Comparison of ENCODE assay signal across 8 cellular contexts in the genomic region with DNA sequence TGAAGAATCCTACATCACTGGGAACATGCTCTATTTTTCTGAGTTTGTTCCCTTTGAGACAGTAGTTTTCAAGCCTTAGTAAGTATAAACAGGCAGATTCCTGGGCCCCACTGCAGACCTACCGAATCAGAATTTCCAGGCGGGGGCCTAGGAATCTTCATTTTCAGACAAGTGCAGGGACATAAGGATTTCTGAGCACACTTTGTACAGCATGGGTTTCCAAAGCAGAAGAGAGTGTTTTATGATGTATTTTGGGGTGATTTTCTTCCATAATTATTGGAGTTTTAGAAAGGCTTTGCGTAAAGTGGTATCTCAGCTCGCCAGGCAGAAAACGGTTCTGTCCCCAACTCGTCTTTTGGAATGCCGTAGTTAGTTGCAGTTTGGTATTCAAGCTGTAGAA. TPM values are rescaled to one million over a fixed set of nuclear protein-coding genes. Genes with fewer than 3 reads are reported as not detected.
DNase-seq lines count a peak whose midpoint lies in the region; ATAC-seq, FAIRE-seq and TF ChIP-seq lines count a peak whose summit lies in the region.
"Not testable (repeated sequence)": the region's sequence is repeated elsewhere in the genome, so short reads cannot be mapped to it uniquely, and the experiment has no call there.

No MANE protein-coding gene starts in this region.

- not testable (repeated sequence) for H3F3A ChIP-seq in Loucy (ENCODE audit: low read depth); neural progenitor cell (ENCODE audit: low read depth)

- H2AFZ ChIP-seq in Loucy (ENCODE audit: low read length); neural progenitor cell (replicated peaks): not testable (repeated sequence)

- POLR2A ChIA-PET in A549 (lab: Yijun Ruan, JAX): not testable (repeated sequence)

- TF ChIP-seq EP300 in A549 (IDR thresholded peaks at IDR 0.05): not testable (repeated sequence)

- not testable (repeated sequence) for H3K9me3 Mint-ChIP-seq in activated naive CD8-positive, alpha-beta T cell treated with anti-CD3 and anti-CD28 coated beads, Interleukin-2, amount 50 U/mL, for 24 hours; endodermal cell; neural progenitor cell

- peak overlapping the region; percentile 55 for H3K27ac Mint-ChIP-seq in activated naive CD8-positive, alpha-beta T cell treated with anti-CD3 and anti-CD28 coated beads, Interleukin-2, amount 50 U/mL, for 24 hours
- not testable (repeated sequence) for H3K27ac Mint-ChIP-seq in endodermal cell, neural progenitor cell

- H3K4me2 ChIP-seq in A549 (peak overlapping the region; percentile 61), Loucy (ENCODE audit: low read depth, low read length, poor library complexity, severe bottlenecking) (peak overlapping the region; percentile 99), neural progenitor cell (peak overlapping the region; percentile 81)

- not testable (repeated sequence) for ATAC-seq in A549; activated naive CD8-positive, alpha-beta T cell treated with anti-CD3 and anti-CD28 coated beads, Interleukin-2, amount 50 U/mL, for 24 hours

- not testable (repeated sequence) for TF ChIP-seq RAD21 in A549 (conservative IDR thresholded peaks at IDR 0.05 in 1 of 2, IDR thresholded peaks at IDR 0.05 in 1 of 2)

- not testable (repeated sequence) for H3K36me3 ChIP-seq in GM06990 (ENCODE audit: control insufficient read depth, insufficient read depth, low read length); Loucy (ENCODE audit: insufficient read depth, low read length); neural progenitor cell
- peaks cover 41% of the 10 kb centered on the region for H3K36me3 ChIP-seq in endodermal cell (ENCODE audit: control insufficient read depth, insufficient read depth, low read length)

- DNase-seq in A549 (ENCODE audit: low read depth in 1 of 2, low spot score in 1 of 2); GM06990 (ENCODE audit: extremely low read depth, insufficient read length); activated naive CD8-positive, alpha-beta T cell treated with anti-CD3 and anti-CD28 coated beads, Interleukin-2, amount 50 U/mL, for 24 hours; endodermal cell; neural progenitor cell (ENCODE audit: low spot score): not testable (repeated sequence)

- not testable (repeated sequence) for H3K9me2 ChIP-seq in Loucy (replicated peaks; ENCODE audit: low read depth, low read length)

- H3K79me2 ChIP-seq in Loucy (ENCODE audit: insufficient read depth, low read length): peaks cover 52% of the 10 kb centered on the region
- peaks cover 51% of the 10 kb centered on the region for H3K79me2 ChIP-seq in neural progenitor cell (ENCODE audit: low read depth)

- WGBS in A549 (ENCODE audit: missing lambda C conversion rate): 76% methylated on average over 7 of the region's 7 CpGs
- 89 to 93% methylated on average over 5 to 7 of the region's 7 CpGs for WGBS in endodermal cell (ENCODE audit: insufficient coverage in 1 of 2, insufficient read length in 1 of 2), 2 experiments

- H3K27me3 Mint-ChIP-seq in activated naive CD8-positive, alpha-beta T cell treated with anti-CD3 and anti-CD28 coated beads, Interleukin-2, amount 50 U/mL, for 24 hours; endodermal cell (ENCODE audit: insufficient read depth); neural progenitor cell (ENCODE audit: insufficient read depth, low read depth): not testable (repeated sequence)

- TF ChIP-seq POLR2A in A549 (IDR thresholded peaks at IDR 0.05; ENCODE audit: low read length): not testable (repeated sequence)

- H3K36me3 Mint-ChIP-seq in activated naive CD8-positive, alpha-beta T cell treated with anti-CD3 and anti-CD28 coated beads, Interleukin-2, amount 50 U/mL, for 24 hours (ENCODE audit: low read depth): peaks cover 20% of the 10 kb centered on the region
- H3K36me3 Mint-ChIP-seq in endodermal cell (ENCODE audit: low read depth) (peaks cover 16% of the 10 kb centered on the region), neural progenitor cell (peaks cover 11% of the 10 kb centered on the region)

- not testable (repeated sequence) for H3K27me3 ChIP-seq in GM06990 (replicated peaks; ENCODE audit: control insufficient read depth, insufficient read depth, low read length); Loucy (ENCODE audit: insufficient read depth, low read length, poor library complexity, severe bottlenecking); endodermal cell (ENCODE audit: control insufficient read depth, insufficient read depth, low read length, poor library complexity, severe bottlenecking); neural progenitor cell

- H3K4me3 ChIP-seq in A549: 0 out of 3 replicates have a peak overlapping the region, but pooled peaks have one; percentile 5
- H3K4me3 ChIP-seq in GM06990 (replicated peaks; ENCODE audit: low read depth, low read length): peak overlapping the region; percentile 34
- H3K4me3 ChIP-seq in Loucy (ENCODE audit: low read length, poor library complexity, severe bottlenecking): peak overlapping the region; percentile 75
- H3K4me3 ChIP-seq in endodermal cell (ENCODE audit: low read length): peak overlapping the region; percentile 68
- peak overlapping the region; percentile 35 for H3K4me3 ChIP-seq in neural progenitor cell

- H3K4me1 Mint-ChIP-seq in activated naive CD8-positive, alpha-beta T cell treated with anti-CD3 and anti-CD28 coated beads, Interleukin-2, amount 50 U/mL, for 24 hours: peaks cover 36% of the 10 kb centered on the region
- H3K4me1 Mint-ChIP-seq in endodermal cell (peaks cover 30% of the 10 kb centered on the region), neural progenitor cell (peaks cover 33% of the 10 kb centered on the region)

- H3K4me1 ChIP-seq in A549: peaks cover 19% of the 10 kb centered on the region
- peaks cover 44% of the 10 kb centered on the region for H3K4me1 ChIP-seq in Loucy (ENCODE audit: insufficient read depth, low read length, poor library complexity, severe bottlenecking)
- H3K4me1 ChIP-seq in endodermal cell (ENCODE audit: control insufficient read depth, insufficient read depth, low read length): not testable (repeated sequence)
- peaks cover 25% of the 10 kb centered on the region for H3K4me1 ChIP-seq in neural progenitor cell

- not testable (repeated sequence) for H3K9me3 ChIP-seq in A549; Loucy (ENCODE audit: insufficient read depth, low read depth, low read length); endodermal cell (ENCODE audit: control insufficient read depth, low read length); neural progenitor cell (ENCODE audit: low read depth)

- H3K9ac ChIP-seq in Loucy (ENCODE audit: low read depth, low read length, poor library complexity, severe bottlenecking) (peak overlapping the region; percentile 70), neural progenitor cell (peak overlapping the region; percentile 21)
- H3K9ac ChIP-seq in endodermal cell (ENCODE audit: extremely low read depth, low read length, poor library complexity, severe bottlenecking): not testable (repeated sequence)

- H3K4me3 Mint-ChIP-seq in activated naive CD8-positive, alpha-beta T cell treated with anti-CD3 and anti-CD28 coated beads, Interleukin-2, amount 50 U/mL, for 24 hours: peak overlapping the region; percentile 73
- H3K4me3 Mint-ChIP-seq in endodermal cell: peak overlapping the region; percentile 29
- peak overlapping the region; percentile 77 for H3K4me3 Mint-ChIP-seq in neural progenitor cell

- CTCF ChIA-PET in A549 (lab: Yijun Ruan, JAX): interaction anchor here (1.2 kb wide), 1 partner anchor 60 kb away, joined by 3 read pairs; no protein-coding TSS in a partner anchor

- H3K27ac ChIP-seq in A549; endodermal cell (ENCODE audit: low read depth, low read length); neural progenitor cell: not testable (repeated sequence)
- H3K27ac ChIP-seq in VCaP: peak overlapping the region; percentile 45

- H4K20me1 ChIP-seq in Loucy (ENCODE audit: insufficient read depth, low read length, poor library complexity, severe bottlenecking) (peaks cover 48% of the 10 kb centered on the region), neural progenitor cell (ENCODE audit: low read depth) (peaks cover 50% of the 10 kb centered on the region)

- not testable (repeated sequence) for FAIRE-seq in A549 (lab: Jason Lieb, UNC)
- peak; percentile 75 for FAIRE-seq in islet of Langerhans (lab: Jason Lieb, UNC)

- TF ChIP-seq CTCF in A549 (IDR thresholded peaks at IDR 0.05); GM06990 (IDR thresholded peaks at IDR 0.05; ENCODE audit: insufficient read depth, low read length, poor library complexity, severe bottlenecking); Loucy (conservative IDR thresholded peaks at IDR 0.05; ENCODE audit: low read length); VCaP (conservative IDR thresholded peaks at IDR 0.05); endodermal cell (conservative IDR thresholded peaks at IDR 0.05); neural progenitor cell (IDR thresholded peaks at IDR 0.05): not testable (repeated sequence)

RNA-seq across cellular contexts. Expression of gene ZNF451, which starts 1.4 kb away (rescaled TPM):
- polyA plus RNA-seq in A549 (2011; rRNA removed) (18.6 and 23.0 TPM in 2 replicates), A549 (2017; fragmentation: RNase III; extraction: RNeasy Plus Mini Kit Qiagen cat#74134 plus additional on column Dnase treatment) (7.6 to 8.9 TPM (median 8.7 TPM) in 3 replicates)
- 4.0 and 4.1 TPM in 2 replicates for polyA plus RNA-seq in A549 (2012; cell fraction: cytosol; rRNA removed)
- polyA plus RNA-seq in A549 (2012; cell fraction: nucleus; rRNA removed): 3.9 and 4.3 TPM in 2 replicates
- polyA minus RNA-seq in A549 (2011; rRNA and poly(A)+ RNA removed): 25.9 and 36.0 TPM in 2 replicates
- total RNA-seq in endodermal cell (10 to 100 TPM; 58.1 to 72.5 TPM), neural progenitor cell (ENCODE audit: low replicate concordance) (93.4 and 126 TPM in 2 replicates)
- 39.9 TPM for polyA plus RNA-seq in endodermal cell (2013, experiment 1 of 2)
- polyA plus RNA-seq in endodermal cell (2013, experiment 2 of 2): 40.2 TPM

RNA-seq across cellular contexts. Expression of gene KIAA1586, which starts 44.9 kb away (rescaled TPM):
- polyA plus RNA-seq in A549 (2011; rRNA removed) (4.6 and 6.3 TPM in 2 replicates), A549 (2017; fragmentation: RNase III; extraction: RNeasy Plus Mini Kit Qiagen cat#74134 plus additional on column Dnase treatment) (4.4 to 5.0 TPM (median 4.7 TPM) in 3 replicates)
- polyA plus RNA-seq in A549 (2012; cell fraction: cytosol; rRNA removed): 1.0 and 1.3 TPM in 2 replicates
- 0.59 and 0.62 TPM in 2 replicates for polyA plus RNA-seq in A549 (2012; cell fraction: nucleus; rRNA removed)
- polyA minus RNA-seq in A549 (2011; rRNA and poly(A)+ RNA removed): 1.0 TPM in 2 replicates
- total RNA-seq in endodermal cell (10 to 100 TPM; 18.7 to 21.5 TPM), neural progenitor cell (ENCODE audit: low replicate concordance) (45.9 and 88.1 TPM in 2 replicates)
- polyA plus RNA-seq in endodermal cell (2013, experiment 1 of 2): 22.2 TPM
- 19.5 TPM for polyA plus RNA-seq in endodermal cell (2013, experiment 2 of 2)

Comparison
In these comparisons a context has a peak if more than half of its experiments do, and no peak if none do; other contexts are left out.
1. H3K4me3 ChIP-seq: peak in every context shown above with its lines; median percentile 75 in Loucy; 68 in endodermal cell; 35 in neural progenitor cell; 34 in GM06990; 5 in A549.